Comparison of ENCODE assay signal across 17 cellular contexts in genomic region chr10:101283762-101284161, GRCh38. TPM values are rescaled to one million over a fixed set of nuclear protein-coding genes. Genes with fewer than 3 reads are reported as not detected.
A peak's percentile ranks its signal among the peaks of the same experiment; 100 is the strongest.
DNase-seq lines count a peak whose midpoint lies in the region; ATAC-seq and TF ChIP-seq lines count a peak whose summit lies in the region.
"Had no signal": no experiment of that assay in that cellular context is flagged by ENCODE, and none has a peak within 500 bp of the region (broad histone marks: within the 10 kb centered on the region; RNA-seq: fewer than 3 reads in every experiment).

No MANE protein-coding gene starts in this region.

- no peak overlapping the region for H3K27ac Mint-ChIP-seq in progenitor cell of endocrine pancreas
- no peak overlapping the region for H3K27ac Mint-ChIP-seq in activated CD8-positive, alpha-beta T cell treated with anti-CD3 and anti-CD28 coated beads, Interleukin-2, amount 10 ng/mL, durations not matched to agents 7 days and 5 days
- no peak overlapping the region for H3K27ac Mint-ChIP-seq in natural killer cell
- H3K27ac Mint-ChIP-seq: activated CD4-positive, alpha-beta memory T cell treated with anti-CD3 and anti-CD28 coated beads, Interleukin-2, amount 10 ng/mL, durations not matched to agents 7 days and 5 days; IgD-negative memory B cell had no signal

- no peak for TF ChIP-seq CTCF in progenitor cell of endocrine pancreas (IDR thresholded peaks at IDR 0.05; ENCODE audit: unreplicated experiment)
- no peak for TF ChIP-seq CTCF in natural killer cell (IDR thresholded peaks at IDR 0.05)

- H3K4me3 ChIP-seq in iPS-11a (ENCODE audit: low read depth, low read length) = peak overlapping the region; percentile 36
- H3K4me3 ChIP-seq: adrenal gland, ovary had no signal

- H3K27me3 Mint-ChIP-seq in progenitor cell of endocrine pancreas = peaks cover 51% of the 10 kb centered on the region
- peaks cover 64% of the 10 kb centered on the region for H3K27me3 Mint-ChIP-seq in activated CD8-positive, alpha-beta T cell treated with anti-CD3 and anti-CD28 coated beads, Interleukin-2, amount 10 ng/mL, durations not matched to agents 7 days and 5 days (ENCODE audit: low read depth)
- peaks cover 63 to 68% of the 10 kb centered on the region in 2 donors for H3K27me3 Mint-ChIP-seq in natural killer cell (ENCODE audit: low read depth in 2 of 2)

- no peaks in the 10 kb centered on the region for H3K36me3 Mint-ChIP-seq in progenitor cell of endocrine pancreas (ENCODE audit: insufficient read depth)
- no peaks in the 10 kb centered on the region for H3K36me3 Mint-ChIP-seq in activated CD8-positive, alpha-beta T cell treated with anti-CD3 and anti-CD28 coated beads, Interleukin-2, amount 10 ng/mL, durations not matched to agents 7 days and 5 days (ENCODE audit: low read depth)
- H3K36me3 Mint-ChIP-seq in natural killer cell = no peaks in the 10 kb centered on the region

- CTCF ChIA-PET in activated CD8-positive, alpha-beta T cell treated with anti-CD3 and anti-CD28 coated beads, Interleukin-2, amount 10 ng/mL, durations not matched to agents 7 days and 5 days (lab: Charles Lee) = no interaction called here

- POLR2A ChIA-PET in activated CD8-positive, alpha-beta T cell treated with anti-CD3 and anti-CD28 coated beads, Interleukin-2, amount 10 ng/mL, durations not matched to agents 7 days and 5 days (lab: Charles Lee) = no interaction called here

- ATAC-seq in GM19035 (IDR thresholded peaks at IDR 0.05; ENCODE audit: unreplicated experiment) = no peak
- ATAC-seq in activated CD8-positive, alpha-beta T cell treated with anti-CD3 and anti-CD28 coated beads, Interleukin-2, amount 10 ng/mL, durations not matched to agents 7 days and 5 days = no peak
- no peak for ATAC-seq in natural killer cell

- intact Hi-C loops in natural killer cell (cut with micrococcal nuclease) = no loop called here

- H3K9me3 Mint-ChIP-seq in progenitor cell of endocrine pancreas (ENCODE audit: low read depth) (no peaks in the 10 kb centered on the region), natural killer cell (no peaks in the 10 kb centered on the region)
- no peaks in the 10 kb centered on the region for H3K9me3 Mint-ChIP-seq in activated CD8-positive, alpha-beta T cell treated with anti-CD3 and anti-CD28 coated beads, Interleukin-2, amount 10 ng/mL, durations not matched to agents 7 days and 5 days (ENCODE audit: insufficient read depth)
- H3K9me3 Mint-ChIP-seq: activated CD4-positive, alpha-beta memory T cell treated with anti-CD3 and anti-CD28 coated beads, Interleukin-2, amount 10 ng/mL, durations not matched to agents 7 days and 5 days had no signal

- peak overlapping the region; percentile 40 for H3K4me3 Mint-ChIP-seq in progenitor cell of endocrine pancreas (ENCODE audit: low read depth)
- H3K4me3 Mint-ChIP-seq in activated CD8-positive, alpha-beta T cell treated with anti-CD3 and anti-CD28 coated beads, Interleukin-2, amount 10 ng/mL, durations not matched to agents 7 days and 5 days = no peak overlapping the region
- no peak overlapping the region for H3K4me3 Mint-ChIP-seq in natural killer cell
- H3K4me3 Mint-ChIP-seq: activated CD4-positive, alpha-beta memory T cell treated with anti-CD3 and anti-CD28 coated beads, Interleukin-2, amount 10 ng/mL, durations not matched to agents 7 days and 5 days had no signal

- peak; percentile 25 for DNase-seq in NCI-H1105 treated with DMSO at 0.1 percent for 48 hours (lab: John Stamatoyannopoulos, UW)
- no peak for DNase-seq in NCI-H1105 (lab: John Stamatoyannopoulos, UW)
- peak; percentile 43 for DNase-seq in NCI-H69 (lab: John Stamatoyannopoulos, UW)
- no peak for DNase-seq in progenitor cell of endocrine pancreas (ENCODE audit: low spot score, unreplicated experiment)
- DNase-seq in activated CD8-positive, alpha-beta T cell treated with anti-CD3 and anti-CD28 coated beads, Interleukin-2, amount 10 ng/mL, durations not matched to agents 7 days and 5 days = no peak
- DNase-seq in natural killer cell = no peak
- DNase-seq: 8988T; activated CD4-positive, alpha-beta memory T cell treated with anti-CD3 and anti-CD28 coated beads, Interleukin-2, amount 10 ng/mL, durations not matched to agents 7 days and 5 days; adrenal gland; kidney; midbrain; NCI-H2081 had no signal

- peaks cover 35% of the 10 kb centered on the region for H3K4me1 Mint-ChIP-seq in progenitor cell of endocrine pancreas (ENCODE audit: low read depth)
- H3K4me1 Mint-ChIP-seq in activated CD8-positive, alpha-beta T cell treated with anti-CD3 and anti-CD28 coated beads, Interleukin-2, amount 10 ng/mL, durations not matched to agents 7 days and 5 days (ENCODE audit: low read depth) = no peaks in the 10 kb centered on the region
- H3K4me1 Mint-ChIP-seq in natural killer cell = peaks cover 0 to 13% of the 10 kb centered on the region in 2 donors
- H3K4me1 Mint-ChIP-seq: activated CD4-positive, alpha-beta memory T cell treated with anti-CD3 and anti-CD28 coated beads, Interleukin-2, amount 10 ng/mL, durations not matched to agents 7 days and 5 days had no signal

RNA-seq across cellular contexts. Expression of gene LBX1, which starts 54.5 kb away (rescaled TPM):
- not detected in 2 replicates for total RNA-seq in progenitor cell of endocrine pancreas
- not detected for total RNA-seq in activated CD8-positive, alpha-beta T cell treated with anti-CD3 and anti-CD28 coated beads, Interleukin-2, amount 10 ng/mL, durations not matched to agents 7 days and 5 days
- not detected for total RNA-seq in natural killer cell
- total RNA-seq: activated CD4-positive, alpha-beta memory T cell treated with anti-CD3 and anti-CD28 coated beads, Interleukin-2, amount 10 ng/mL, durations not matched to agents 7 days and 5 days; kidney; ovary; urinary bladder had no signal

Comparison
In these comparisons a context has a peak if more than half of its experiments do, and no peak if none do; other contexts are left out.
1. DNase-seq: peak in NCI-H1105 treated with DMSO at 0.1 percent for 48 hours (single experiment) and NCI-H69 (single experiment); none in NCI-H1105 (single experiment), progenitor cell of endocrine pancreas (single experiment), activated CD8-positive, alpha-beta T cell treated with anti-CD3 and anti-CD28 coated beads, Interleukin-2, amount 10 ng/mL, durations not matched to agents 7 days and 5 days (single experiment) and natural killer cell (single experiment).